In the genomic region with DNA sequence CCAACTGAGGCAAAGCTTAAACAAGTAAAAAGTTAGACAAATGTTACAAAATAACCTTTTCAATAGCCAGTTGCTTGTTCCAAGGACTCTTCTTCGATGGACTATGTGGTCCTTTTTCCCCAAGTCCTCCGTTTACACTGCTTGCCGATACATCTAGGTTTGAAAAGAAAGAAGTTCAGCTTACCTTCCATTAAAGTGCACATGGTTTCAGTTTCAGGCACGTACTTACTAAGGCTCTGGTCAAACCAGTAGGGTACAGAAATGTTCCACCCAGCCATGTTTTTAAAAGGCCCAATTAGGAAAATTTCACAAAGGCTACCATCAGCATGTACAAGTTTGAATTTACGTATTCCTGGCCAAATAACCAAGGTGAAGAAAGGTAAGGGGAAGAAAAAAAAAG, we compare ENCODE assay signal across 8 cellular contexts. TPM values are rescaled to one million over a fixed set of nuclear protein-coding genes. Genes with fewer than 3 reads are reported as not detected.
DNase-seq lines count a peak whose midpoint lies in the region; ATAC-seq and TF ChIP-seq lines count a peak whose summit lies in the region.

No MANE protein-coding gene starts in this region.

- H3K4me1 Mint-ChIP-seq in activated CD4-positive, alpha-beta memory T cell treated with anti-CD3 and anti-CD28 coated beads for 36 hours (ENCODE audit: low read depth): peaks cover 49% of the 10 kb centered on the region

- peak overlapping the region; percentile 85 for H3K4me3 Mint-ChIP-seq in activated CD4-positive, alpha-beta memory T cell treated with anti-CD3 and anti-CD28 coated beads for 36 hours

- intact Hi-C loops in activated CD4-positive, alpha-beta memory T cell treated with anti-CD3 and anti-CD28 coated beads for 36 hours (cut with micrococcal nuclease): loop anchor here (5.0 kb wide), 2 partner anchors 468 to 722 kb away; a partner anchor contains a TSS

- peak overlapping the region; percentile 97 for H3K4me3 ChIP-seq in AG04449 (ENCODE audit: low read depth, low read length)
- H3K4me3 ChIP-seq in iPS-18c (ENCODE audit: insufficient read depth, low read depth, low read length): peak overlapping the region; percentile 60
- peak overlapping the region; percentile 89 for H3K4me3 ChIP-seq in thoracic aorta

- H3K27me3 Mint-ChIP-seq in activated CD4-positive, alpha-beta memory T cell treated with anti-CD3 and anti-CD28 coated beads for 36 hours: no peaks in the 10 kb centered on the region

- TF ChIP-seq CTCF in AG04449 (IDR thresholded peaks at IDR 0.05; ENCODE audit: insufficient read depth, low read length, missing control alignments) (no peak), thoracic aorta (IDR thresholded peaks at IDR 0.05) (no peak)

- H3K9me3 Mint-ChIP-seq in activated CD4-positive, alpha-beta memory T cell treated with anti-CD3 and anti-CD28 coated beads for 36 hours: no peaks in the 10 kb centered on the region

- POLR2A ChIA-PET in AG04449 (lab: Yijun Ruan, JAX): interaction anchor here (0.6 to 4.0 kb wide), 4 partner anchors 9 to 720 kb away, joined by 3 to 27 read pairs (median 5); a partner anchor contains a TSS
- POLR2A ChIA-PET in activated CD4-positive, alpha-beta memory T cell treated with anti-CD3 and anti-CD28 coated beads for 36 hours (lab: Charles Lee): interaction anchor here (0.5 to 6.5 kb wide), 5 partner anchors 9 to 192 kb away, joined by 3 to 79 read pairs (median 3); a partner anchor contains a TSS

- H3K27me3 ChIP-seq in thoracic aorta (replicated peaks; ENCODE audit: insufficient read depth): no peaks in the 10 kb centered on the region

- H3K4me1 ChIP-seq in thoracic aorta (ENCODE audit: control insufficient read depth in 1 of 2, low read depth in 2 of 2): peaks cover 39 to 71% of the 10 kb centered on the region in 2 donors

- H3K9me3 ChIP-seq in iPS-18c (ENCODE audit: control insufficient read depth, insufficient read depth, low read length) (no peaks in the 10 kb centered on the region), thoracic aorta (no peaks in the 10 kb centered on the region)

- peak overlapping the region; percentile 15 to 98 for H3K27ac ChIP-seq in thoracic aorta

- H3K36me3 ChIP-seq in thoracic aorta: peaks cover 20% of the 10 kb centered on the region

- H3K27ac Mint-ChIP-seq in activated CD4-positive, alpha-beta memory T cell treated with anti-CD3 and anti-CD28 coated beads for 36 hours: peak overlapping the region; percentile 92

- ATAC-seq in thoracic aorta (ENCODE audit: insufficient number of reproducible peaks, low FRiP score, low read depth) (no peak), HG02759 (IDR thresholded peaks at IDR 0.05; ENCODE audit: unreplicated experiment) (no peak), HG03097 (IDR thresholded peaks at IDR 0.05; ENCODE audit: low FRiP score, unreplicated experiment) (no peak)

- peaks cover 54% of the 10 kb centered on the region for H3K36me3 Mint-ChIP-seq in activated CD4-positive, alpha-beta memory T cell treated with anti-CD3 and anti-CD28 coated beads for 36 hours

- DNase-seq in AG04449 (ENCODE audit: low read depth, low spot score) (no peak), H4 (ENCODE audit: low spot score) (peak; percentile 54), thoracic aorta (ENCODE audit: low spot score) (no peak), NCI-H524 (lab: John Stamatoyannopoulos, UW) (no peak)
- no peak for DNase-seq in activated CD4-positive, alpha-beta memory T cell treated with anti-CD3 and anti-CD28 coated beads for 36 hours

- CTCF ChIA-PET in AG04449 (lab: Yijun Ruan, JAX): interaction anchor here (0.9 to 2.3 kb wide), 5 partner anchors 8 to 332 kb away, joined by 3 to 9 read pairs (median 3); a partner anchor contains a TSS
- CTCF ChIA-PET in activated CD4-positive, alpha-beta memory T cell treated with anti-CD3 and anti-CD28 coated beads for 36 hours (lab: Charles Lee): interaction anchor here (0.8 to 1.3 kb wide), 2 partner anchors 8 to 21 kb away, joined by 3 to 8 read pairs; no protein-coding TSS in a partner anchor

RNA-seq across cellular contexts. Expression of a gene that starts 2.1 kb away (rescaled TPM):
- total RNA-seq in H4 (2014; rRNA removed; shearing (Covaris generic)): 225 and 330 TPM in 2 replicates
- total RNA-seq in activated CD4-positive, alpha-beta memory T cell treated with anti-CD3 and anti-CD28 coated beads for 36 hours: 100 to 1,000 TPM; 299 TPM
- 100 to 1,000 TPM; 265 to 266 TPM for total RNA-seq in thoracic aorta

RNA-seq across cellular contexts. Expression of a gene that starts 2.9 kb away (rescaled TPM):
- 33.5 and 36.7 TPM in 2 replicates for total RNA-seq in H4 (2014; rRNA removed; shearing (Covaris generic))
- 10 to 100 TPM; 17.5 to 18.3 TPM for total RNA-seq in activated CD4-positive, alpha-beta memory T cell treated with anti-CD3 and anti-CD28 coated beads for 36 hours
- 10 to 100 TPM; 49.7 to 52.3 TPM for total RNA-seq in thoracic aorta

RNA-seq across cellular contexts. Expression of a gene that starts 8.4 kb away (rescaled TPM):
- total RNA-seq in H4 (2014; rRNA removed; shearing (Covaris generic)): 77.5 and 112 TPM in 2 replicates
- 10 to 100 TPM; 29.1 to 29.2 TPM for total RNA-seq in activated CD4-positive, alpha-beta memory T cell treated with anti-CD3 and anti-CD28 coated beads for 36 hours
- total RNA-seq in thoracic aorta: 10 to 100 TPM; 12.1 to 42.5 TPM

RNA-seq across cellular contexts. Expression of a gene that starts 8.6 kb away (rescaled TPM):
- 29.3 and 33.4 TPM in 2 replicates for total RNA-seq in H4 (2014; rRNA removed; shearing (Covaris generic))
- 10 to 100 TPM; 53.4 to 56.6 TPM for total RNA-seq in activated CD4-positive, alpha-beta memory T cell treated with anti-CD3 and anti-CD28 coated beads for 36 hours
- 10 to 100 TPM; 32.4 to 36.1 TPM for total RNA-seq in thoracic aorta

RNA-seq across cellular contexts. Expression of a gene that starts 24.2 kb away (rescaled TPM):
- total RNA-seq in H4 (2014; rRNA removed; shearing (Covaris generic)): 149 and 167 TPM in 2 replicates
- 1 to 10 TPM; 7.5 to 8.0 TPM for total RNA-seq in activated CD4-positive, alpha-beta memory T cell treated with anti-CD3 and anti-CD28 coated beads for 36 hours
- 100 to 1,000 TPM; 241 to 341 TPM for total RNA-seq in thoracic aorta
